1 cellular context compared by ENCODE assay signal in genomic region chr6:32149577-32149845, GRCh38.
TF ChIP-seq lines count a peak whose summit lies in the region.

No MANE protein-coding gene starts in this region.

TF ChIP-seq in GM23338, 12 proteins besides CTCF, POLR2A, EP300 and RAD21 (continued from another document):
- TF ChIP-seq REST (IDR thresholded peaks at IDR 0.05; ENCODE audit: unreplicated experiment): no peak
- no peak for TF ChIP-seq ETS1 (IDR thresholded peaks at IDR 0.05)
- no peak for TF ChIP-seq ZNF462 (CRISPR knock-in tag; IDR thresholded peaks at IDR 0.05)
- no peak for TF ChIP-seq ZNF331 (CRISPR knock-in tag; IDR thresholded peaks at IDR 0.05; ENCODE audit: low read depth)
- TF ChIP-seq EZH2 (IDR thresholded peaks at IDR 0.05; ENCODE audit: low read depth, unreplicated experiment): no peak
- no peak for TF ChIP-seq EZH2phosphoT487 (IDR thresholded peaks at IDR 0.05; ENCODE audit: unreplicated experiment)
- TF ChIP-seq JUNB (IDR thresholded peaks at IDR 0.05; ENCODE audit: unreplicated experiment): no peak
- TF ChIP-seq STAT1 (IDR thresholded peaks at IDR 0.05; ENCODE audit: unreplicated experiment): no peak
- no peak for TF ChIP-seq ZNF114 (CRISPR knock-in tag; IDR thresholded peaks at IDR 0.05)
